In genomic region chr1:201887116-201887866, GRCh38 we compare ENCODE assay signal across 18 cellular contexts. TPM values are rescaled to one million over a fixed set of nuclear protein-coding genes. Genes with fewer than 3 reads are reported as not detected.
DNase-seq lines count a peak whose midpoint lies in the region; ATAC-seq, FAIRE-seq and TF ChIP-seq lines count a peak whose summit lies in the region.
"Had no signal": no experiment of that assay in that cellular context is flagged by ENCODE, and none has a peak within 500 bp of the region (broad histone marks: within the 10 kb centered on the region; RNA-seq: fewer than 3 reads in every experiment).

No MANE protein-coding gene starts in this region.

- H3K4me1 Mint-ChIP-seq in natural killer cell (peaks cover 0 to 5% of the 10 kb centered on the region in 2 donors), naive B cell (peaks cover 21 to 34% (median 25%) of the 10 kb centered on the region in 3 donors)
- H3K4me1 Mint-ChIP-seq in natural killer cell treated with Interleukin-12 subunit alpha and Interleukin-12 subunit beta and Interleukin-15 and Interleukin-18, amount 100 ng/mL, for 72 hours (ENCODE audit: low read depth in 2 of 2), result peaks cover 0 to 3% of the 10 kb centered on the region in 2 donors

- H3K27ac ChIP-seq in SJCRH30, result no peak overlapping the region
- H3K27ac ChIP-seq: upper lobe of right lung had no signal

- H3K9me3 Mint-ChIP-seq in natural killer cell (no peaks in the 10 kb centered on the region), naive B cell (peaks cover 0 to 3% (median 0%) of the 10 kb centered on the region in 7 donors)
- no peaks in the 10 kb centered on the region for H3K9me3 Mint-ChIP-seq in natural killer cell treated with Interleukin-12 subunit alpha and Interleukin-12 subunit beta and Interleukin-15 and Interleukin-18, amount 100 ng/mL, for 72 hours
- H3K9me3 Mint-ChIP-seq: dendritic cell treated with granulocyte-macrophage colony-stimulating factor and Interleukin-4, amounts not matched to agents 40 ng/mL and 50 ng/mL, for 4 days; T-helper 1 cell treated with Interleukin-12 subunit alpha and Interleukin-12 subunit beta and Interleukin-4 antibody, amounts not matched to agents 30 μg/mL and 1 μg/mL, for 36 hours had no signal

- H3K4me3 Mint-ChIP-seq in natural killer cell (peak overlapping the region; percentile 67), naive B cell (peak overlapping the region in 5 of 8 donors; percentile 9 to 76 (median 49))
- H3K4me3 Mint-ChIP-seq in natural killer cell treated with Interleukin-12 subunit alpha and Interleukin-12 subunit beta and Interleukin-15 and Interleukin-18, amount 100 ng/mL, for 72 hours, result no peak overlapping the region
- H3K4me3 Mint-ChIP-seq: activated CD4-positive, alpha-beta T cell treated with anti-CD3 and anti-CD28 coated beads for 36 hours; T-helper 1 cell treated with Interleukin-12 subunit alpha and Interleukin-12 subunit beta and Interleukin-4 antibody, amounts not matched to agents 30 μg/mL and 1 μg/mL, for 36 hours had no signal

- H3K4me3 ChIP-seq in bronchial epithelial cell (ENCODE audit: low read depth, low read length) (no peak overlapping the region), SJCRH30 (no peak overlapping the region)

- TF ChIP-seq CTCF in natural killer cell (IDR thresholded peaks at IDR 0.05), result no peak
- no peak for TF ChIP-seq CTCF in bronchial epithelial cell (IDR thresholded peaks at IDR 0.05; ENCODE audit: insufficient read depth, low read length, severe bottlenecking)

- H3K36me3 ChIP-seq in bronchial epithelial cell (ENCODE audit: control insufficient read depth, insufficient read depth, low read length) (no peaks in the 10 kb centered on the region), SJCRH30 (no peaks in the 10 kb centered on the region)
- H3K36me3 ChIP-seq: esophagus squamous epithelium, sigmoid colon, upper lobe of right lung had no signal

- DNase-seq in natural killer cell (no peak), bronchial epithelial cell (ENCODE audit: low read depth) (no peak), naive B cell (no peak), foreskin melanocyte (no peak), SJCRH30 (no peak)
- DNase-seq in natural killer cell treated with Interleukin-12 subunit alpha and Interleukin-12 subunit beta and Interleukin-15 and Interleukin-18, amount 100 ng/mL, for 72 hours (ENCODE audit: low spot score), result no peak
- DNase-seq: activated CD4-positive, alpha-beta T cell treated with anti-CD3 and anti-CD28 coated beads for 36 hours; activated T-cell treated with anti-CD3 and anti-CD28 coated beads for 4 hours; DMS53; esophagus squamous epithelium; NCI-H748 treated with DMSO at 0.1 percent for 48 hours; sigmoid colon; stimulated activated CD4-positive, alpha-beta T cell treated with anti-CD3 and anti-CD28 coated beads, Interleukin-4, amount 100 ng/mL, for 24 hours; upper lobe of right lung had no signal

- H3K27ac Mint-ChIP-seq in natural killer cell (no peak overlapping the region), naive B cell (peak overlapping the region in 2 of 6 donors; percentile 39 to 69)
- no peak overlapping the region for H3K27ac Mint-ChIP-seq in natural killer cell treated with Interleukin-12 subunit alpha and Interleukin-12 subunit beta and Interleukin-15 and Interleukin-18, amount 100 ng/mL, for 72 hours
- H3K27ac Mint-ChIP-seq: activated CD4-positive, alpha-beta T cell treated with anti-CD3 and anti-CD28 coated beads for 36 hours; T-helper 1 cell treated with Interleukin-12 subunit alpha and Interleukin-12 subunit beta and Interleukin-4 antibody, amounts not matched to agents 30 μg/mL and 1 μg/mL, for 36 hours had no signal

- H3K9me3 ChIP-seq in SJCRH30 (replicated peaks), result no peaks in the 10 kb centered on the region
- H3K9me3 ChIP-seq: esophagus squamous epithelium, sigmoid colon, upper lobe of right lung had no signal

- peaks cover 24% of the 10 kb centered on the region for H3K4me1 ChIP-seq in SJCRH30

- ATAC-seq in natural killer cell, result no peak
- ATAC-seq in natural killer cell treated with Interleukin-12 subunit alpha and Interleukin-12 subunit beta and Interleukin-15 and Interleukin-18, amount 100 ng/mL, for 72 hours, result no peak
- no peak for ATAC-seq in naive B cell (ENCODE audit: low read depth in 2 of 2)
- no peak for ATAC-seq in GM19463 (IDR thresholded peaks at IDR 0.05; ENCODE audit: unreplicated experiment)
- no peak for ATAC-seq in GM18861 (IDR thresholded peaks at IDR 0.05; ENCODE audit: unreplicated experiment)
- ATAC-seq: activated CD4-positive, alpha-beta T cell treated with anti-CD3 and anti-CD28 coated beads for 36 hours had no signal

- intact Hi-C loops in natural killer cell (cut with micrococcal nuclease), result no loop called here

- H3K27me3 ChIP-seq in bronchial epithelial cell (ENCODE audit: control insufficient read depth, insufficient read depth, low read length) (no peaks in the 10 kb centered on the region), SJCRH30 (no peaks in the 10 kb centered on the region)
- H3K27me3 ChIP-seq: sigmoid colon had no signal

- peaks cover 6 to 39% of the 10 kb centered on the region in 2 donors for H3K27me3 Mint-ChIP-seq in natural killer cell (ENCODE audit: low read depth in 2 of 2)
- peaks cover 23% of the 10 kb centered on the region in 2 donors for H3K27me3 Mint-ChIP-seq in natural killer cell treated with Interleukin-12 subunit alpha and Interleukin-12 subunit beta and Interleukin-15 and Interleukin-18, amount 100 ng/mL, for 72 hours
- peaks cover 31 to 57% (median 47%) of the 10 kb centered on the region in 3 donors for H3K27me3 Mint-ChIP-seq in naive B cell

- H3K36me3 Mint-ChIP-seq in natural killer cell (no peaks in the 10 kb centered on the region), naive B cell (no peaks in the 10 kb centered on the region)
- no peaks in the 10 kb centered on the region for H3K36me3 Mint-ChIP-seq in natural killer cell treated with Interleukin-12 subunit alpha and Interleukin-12 subunit beta and Interleukin-15 and Interleukin-18, amount 100 ng/mL, for 72 hours

- peak; percentile 83 for FAIRE-seq in bronchial epithelial cell (lab: Jason Lieb, UNC)

RNA-seq across cellular contexts. Expression of gene SHISA4, which starts 1.4 kb away (rescaled TPM):
- 1 to 10 TPM in 1 of 3 donors, under 1 TPM in 1, not detected in 1; 0.54 to 2.0 TPM for total RNA-seq in natural killer cell
- 1 to 10 TPM; 2.5 TPM for total RNA-seq in natural killer cell treated with Interleukin-12 subunit alpha and Interleukin-12 subunit beta and Interleukin-15 and Interleukin-18, amount 100 ng/mL, for 72 hours
- 3.2 and 3.9 TPM in 2 replicates for total RNA-seq in bronchial epithelial cell
- not detected for polyA plus RNA-seq in naive B cell (ENCODE audit: low read depth in 6 of 6)
- total RNA-seq in SJCRH30 (2014; rRNA removed; shearing (Covaris generic)), result 3.5 and 3.8 TPM in 2 replicates

RNA-seq across cellular contexts. Expression of gene IPO9, which starts 58.3 kb away (rescaled TPM):
- 10 to 100 TPM; 27.0 to 35.5 (median 34.6) TPM for total RNA-seq in natural killer cell
- total RNA-seq in natural killer cell treated with Interleukin-12 subunit alpha and Interleukin-12 subunit beta and Interleukin-15 and Interleukin-18, amount 100 ng/mL, for 72 hours, result 10 to 100 TPM; 61.4 to 91.0 TPM
- 10.3 and 14.0 TPM in 2 replicates for total RNA-seq in bronchial epithelial cell
- 10 to 100 TPM; 13.6 to 30.0 (median 18.0) TPM for polyA plus RNA-seq in naive B cell (ENCODE audit: low read depth in 6 of 6)
- total RNA-seq in SJCRH30 (2014; rRNA removed; shearing (Covaris generic)), result 69.8 and 70.4 TPM in 2 replicates

RNA-seq across cellular contexts. Expression of gene LMOD1, which starts 59.1 kb away (rescaled TPM):
- total RNA-seq in natural killer cell, result not detected
- total RNA-seq in natural killer cell treated with Interleukin-12 subunit alpha and Interleukin-12 subunit beta and Interleukin-15 and Interleukin-18, amount 100 ng/mL, for 72 hours, result not detected
- total RNA-seq in bronchial epithelial cell, result 0.26 TPM in 1 of 2 replicates, not detected in the other
- polyA plus RNA-seq in naive B cell (ENCODE audit: low read depth in 6 of 6), result not detected
- not detected in 2 replicates for total RNA-seq in SJCRH30 (2014; rRNA removed; shearing (Covaris generic))
- total RNA-seq: activated CD4-positive, alpha-beta T cell treated with anti-CD3 and anti-CD28 coated beads for 36 hours had no signal
